ENCODE assay signal across 8 cellular contexts in genomic region chr16:29809031-29809747, GRCh38. TPM values are rescaled to one million over a fixed set of nuclear protein-coding genes. Genes with fewer than 3 reads are reported as not detected.
DNase-seq lines count a peak whose midpoint lies in the region; ATAC-seq and TF ChIP-seq lines count a peak whose summit lies in the region.

No MANE protein-coding gene starts in this region.

- intact Hi-C loops in posterior vena cava (cut with DNase I): no loop called here

- no peak overlapping the region for H2AFZ ChIP-seq in ACC112 (ENCODE audit: low read length, unreplicated experiment)

- peaks cover 34% of the 10 kb centered on the region for H3K4me1 ChIP-seq in ACC112 (ENCODE audit: control insufficient read depth, insufficient read depth, low read length, unreplicated experiment)
- H3K4me1 ChIP-seq in HUES64 (ENCODE audit: insufficient read depth, low read length): peaks cover 41% of the 10 kb centered on the region
- peaks cover 55% of the 10 kb centered on the region for H3K4me1 ChIP-seq in muscle layer of colon (ENCODE audit: insufficient read depth, low read length)

- TF ChIP-seq CTCF in brain microvascular endothelial cell (IDR thresholded peaks at IDR 0.05; ENCODE audit: low read depth, low read length, missing control alignments): no peak

- H3K36me3 ChIP-seq in ACC112 (ENCODE audit: insufficient read depth, low read length) (peaks cover 9% of the 10 kb centered on the region; the same call in 1 of the 2 replicates), HUES64 (ENCODE audit: insufficient read depth, low read length) (peaks cover 23% of the 10 kb centered on the region), brain microvascular endothelial cell (replicated peaks) (peaks cover 9% of the 10 kb centered on the region), muscle layer of colon (ENCODE audit: insufficient read depth, low read length) (peaks cover 17% of the 10 kb centered on the region)

- ATAC-seq in HG02852 (IDR thresholded peaks at IDR 0.05; ENCODE audit: unreplicated experiment) (no peak), GM18867 (IDR thresholded peaks at IDR 0.05; ENCODE audit: unreplicated experiment) (no peak)

- peaks cover 16% of the 10 kb centered on the region for H3K79me2 ChIP-seq in ACC112 (ENCODE audit: control insufficient read depth, insufficient read depth, low read length, unreplicated experiment)

- H3K27ac ChIP-seq in ACC112 (ENCODE audit: low read depth, low read length): no peak overlapping the region
- H3K27ac ChIP-seq in HUES64 (ENCODE audit: low read depth, low read length): peak overlapping the region; percentile 74; the same call in 1 of the 2 replicates
- H3K27ac ChIP-seq in brain microvascular endothelial cell: no peak overlapping the region
- peak overlapping the region; percentile 98 for H3K27ac ChIP-seq in muscle layer of colon (ENCODE audit: low read depth, low read length)

- H3K9ac ChIP-seq in HUES64 (ENCODE audit: low read depth, low read length) (0 out of 2 replicates have a peak overlapping the region, but pooled peaks have one; percentile 8), muscle layer of colon (ENCODE audit: low read length) (peak overlapping the region; percentile 40)

- H3K4me3 ChIP-seq in ACC112 (ENCODE audit: low read depth, low read length) (peak overlapping the region; percentile 86), HUES64 (ENCODE audit: low read length) (peak overlapping the region; percentile 72), brain microvascular endothelial cell (ENCODE audit: low read depth, low read length) (peak overlapping the region; percentile 68), muscle layer of colon (ENCODE audit: low read depth in 1 of 2, low read length in 2 of 2) (peak overlapping the region in 1 of 2 donors; percentile 61)

- in situ Hi-C loops in brain microvascular endothelial cell (cut with HindIII; ENCODE audit: low pct_ligation_motif_present, low sequenced_read_pairs): no loop called here

- DNase-seq in brain microvascular endothelial cell: no peak
- no peak for DNase-seq in posterior vena cava (ENCODE audit: low spot score)
- no peak for DNase-seq in CD1c-positive myeloid dendritic cell (ENCODE audit: extremely low spot score)

- 84% methylated on average over 29 of the region's 31 CpGs for WGBS in HUES64

- H3K9me3 ChIP-seq in HUES64 (ENCODE audit: insufficient read depth, low read depth, low read length) (no peaks in the 10 kb centered on the region), muscle layer of colon (ENCODE audit: low read length) (no peaks in the 10 kb centered on the region)

- H3K27me3 ChIP-seq in ACC112 (ENCODE audit: insufficient read depth, low read length) (no peaks in the 10 kb centered on the region), HUES64 (ENCODE audit: insufficient read depth, low read length) (no peaks in the 10 kb centered on the region), brain microvascular endothelial cell (replicated peaks) (no peaks in the 10 kb centered on the region), muscle layer of colon (ENCODE audit: control insufficient read depth in 1 of 2, insufficient read depth in 2 of 2, low read length in 2 of 2) (no peaks in the 10 kb centered on the region)

RNA-seq across cellular contexts. Expression of gene PRRT2, which starts 2.8 kb away (rescaled TPM):
- polyA plus RNA-seq in HUES64 (2013, experiment 1 of 2): 10.2 TPM
- polyA plus RNA-seq in HUES64 (2013, experiment 2 of 2): 12.9 TPM
- total RNA-seq in posterior vena cava: 1 to 10 TPM; 5.0 to 5.4 TPM

RNA-seq across cellular contexts. Expression of gene MAZ, which starts 2.9 kb away (rescaled TPM):
- polyA plus RNA-seq in HUES64 (2013, experiment 1 of 2): 290 TPM
- 272 TPM for polyA plus RNA-seq in HUES64 (2013, experiment 2 of 2)
- 100 to 1,000 TPM; 124 to 148 TPM for total RNA-seq in posterior vena cava

RNA-seq across cellular contexts. Expression of gene PAGR1, which starts 6.8 kb away (rescaled TPM):
- 52.5 TPM for polyA plus RNA-seq in HUES64 (2013, experiment 1 of 2)
- 49.5 TPM for polyA plus RNA-seq in HUES64 (2013, experiment 2 of 2)
- total RNA-seq in posterior vena cava: 10 to 100 TPM; 10.5 to 12.7 TPM

RNA-seq across cellular contexts. Expression of gene MVP, which starts 11.1 kb away (rescaled TPM):
- 0.80 TPM for polyA plus RNA-seq in HUES64 (2013, experiment 1 of 2)
- 1.4 TPM for polyA plus RNA-seq in HUES64 (2013, experiment 2 of 2)
- 100 to 1,000 TPM; 146 to 154 TPM for total RNA-seq in posterior vena cava

RNA-seq across cellular contexts. Expression of gene KIF22, which starts 18.6 kb away (rescaled TPM):
- polyA plus RNA-seq in HUES64 (2013, experiment 1 of 2): 91.3 TPM
- polyA plus RNA-seq in HUES64 (2013, experiment 2 of 2): 95.0 TPM
- 10 to 100 TPM in 1 of 2 donors, 1 to 10 TPM in 1; 5.9 to 10.4 TPM for total RNA-seq in posterior vena cava

Comparison
In these comparisons a context has a peak if more than half of its experiments do, and no peak if none do; other contexts are left out.
1. H3K27ac ChIP-seq: peak in HUES64 (single experiment) and muscle layer of colon (single experiment); none in ACC112 (single experiment) and brain microvascular endothelial cell (single experiment).